In the genomic region with DNA sequence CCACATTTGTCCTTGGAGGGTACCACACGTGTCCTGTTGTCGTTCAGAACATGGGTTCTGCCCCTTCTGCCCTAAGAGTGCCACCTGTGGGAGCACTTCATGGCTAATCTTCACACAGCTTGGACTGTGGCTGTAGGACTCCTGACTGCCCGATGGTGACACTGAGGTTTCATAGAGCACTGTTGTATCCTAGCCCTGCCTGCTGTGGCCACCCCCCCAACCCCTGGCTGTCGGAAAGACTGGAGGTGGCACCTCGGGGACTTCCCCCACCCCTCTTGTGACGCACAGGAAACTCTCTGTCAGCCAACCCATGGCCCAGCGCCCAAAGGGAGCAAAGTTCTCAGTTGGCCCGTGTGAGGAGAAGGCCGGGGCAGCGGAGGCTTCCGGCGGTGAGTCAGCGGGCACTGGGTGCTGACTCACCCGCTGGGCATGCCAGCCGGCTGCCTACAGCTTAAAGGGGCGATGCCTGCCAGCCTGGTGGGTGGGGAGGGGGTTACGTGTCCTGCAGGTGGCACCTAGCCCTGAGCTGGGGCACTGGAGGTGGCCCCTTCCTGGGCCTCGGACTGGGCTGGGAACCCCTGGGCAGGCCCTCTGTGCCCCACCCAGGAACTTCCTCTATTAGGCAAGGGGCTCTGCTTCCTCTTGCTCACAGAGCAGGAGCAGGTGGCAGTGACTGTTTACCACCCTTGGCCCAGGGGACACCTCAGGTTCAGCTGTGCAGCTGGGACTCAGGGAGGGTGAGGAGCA, we compare ENCODE assay signal across 8 cellular contexts. TPM values are rescaled to one million over a fixed set of nuclear protein-coding genes. Genes with fewer than 3 reads are reported as not detected.
DNase-seq lines count a peak whose midpoint lies in the region; ATAC-seq and TF ChIP-seq lines count a peak whose summit lies in the region.

No MANE protein-coding gene starts in this region.

- no peaks in the 10 kb centered on the region for H3K36me3 ChIP-seq in kidney epithelial cell (ENCODE audit: control insufficient read depth, insufficient read depth, low read length)

- no peaks in the 10 kb centered on the region for H3K36me3 Mint-ChIP-seq in brain

- DNase-seq in Caki2 (ENCODE audit: low read depth) (peak; percentile 98), LoVo (ENCODE audit: low spot score) (peak; percentile 97), UCSD-AML1 (lab: John Stamatoyannopoulos, UW; ENCODE audit: unreplicated experiment) (peak; percentile 95), kidney epithelial cell (ENCODE audit: low read depth) (peak; percentile 88), NCI-H524 (lab: John Stamatoyannopoulos, UW) (no peak)
- peak; percentile 97 for DNase-seq in stimulated activated CD4-positive, alpha-beta T cell treated with anti-CD3 and anti-CD28 coated beads, Interleukin-2, amount 100 ng/mL, for 4 hours (ENCODE audit: low read depth)

- peaks cover 8% of the 10 kb centered on the region for H3K27me3 Mint-ChIP-seq in brain

- no peaks in the 10 kb centered on the region for H3K27me3 ChIP-seq in kidney epithelial cell (ENCODE audit: control insufficient read depth, insufficient read depth, low read length)

- TF ChIP-seq CTCF in brain (conservative IDR thresholded peaks at IDR 0.05) (no peak), kidney epithelial cell (IDR thresholded peaks at IDR 0.05; ENCODE audit: insufficient read depth, low read length, poor library complexity, severe bottlenecking) (no peak)

- in situ Hi-C loops in Caki2 (cut with HindIII; ENCODE audit: low pct_unique_long_range_greater_than_20kb, low sequenced_read_pairs) = no loop called here

- peaks cover 45% of the 10 kb centered on the region for H3K4me1 Mint-ChIP-seq in brain

- peaks cover 0 to 19% (median 8%) of the 10 kb centered on the region in 5 experiments for H3K9me3 Mint-ChIP-seq in brain

- ATAC-seq in GM21619 (IDR thresholded peaks at IDR 0.05; ENCODE audit: unreplicated experiment) = peak; percentile 27

- no peak overlapping the region for H3K4me3 ChIP-seq in kidney epithelial cell (ENCODE audit: low read depth, low read length)

- peak overlapping the region in 4 of 5 experiments; percentile 27 to 94 (median 81) for H3K27ac Mint-ChIP-seq in brain

- peak overlapping the region in 4 of 5 experiments; percentile 38 to 98 (median 95) for H3K4me3 Mint-ChIP-seq in brain

RNA-seq across cellular contexts. Expression of a gene that starts 3.4 kb away (rescaled TPM):
- 24.6 and 28.6 TPM in 2 replicates for total RNA-seq in Caki2 (2014; rRNA removed; shearing (Covaris generic); ENCODE audit: low replicate concordance)
- 19.0 TPM for polyA plus RNA-seq in brain (ENCODE audit: insufficient read depth, low read depth, low replicate concordance)
- total RNA-seq in kidney epithelial cell = 29.2 and 39.2 TPM in 2 replicates

RNA-seq across cellular contexts. Expression of a gene that starts 34.7 kb away (rescaled TPM):
- 0.10 TPM in 1 of 2 replicates, not detected in the other for total RNA-seq in Caki2 (2014; rRNA removed; shearing (Covaris generic); ENCODE audit: low replicate concordance)
- 19.6 TPM for polyA plus RNA-seq in brain (ENCODE audit: insufficient read depth, low read depth, low replicate concordance)
- total RNA-seq in kidney epithelial cell = 15.2 and 16.8 TPM in 2 replicates

Comparison
In these comparisons a context has a peak if more than half of its experiments do, and no peak if none do; other contexts are left out.
1. DNase-seq: peak in Caki2 (single experiment), LoVo (single experiment), UCSD-AML1 (single experiment), kidney epithelial cell (single experiment) and stimulated activated CD4-positive, alpha-beta T cell treated with anti-CD3 and anti-CD28 coated beads, Interleukin-2, amount 100 ng/mL, for 4 hours (single experiment); none in NCI-H524 (0 of 2).
2. RNA of a gene that starts 34.7 kb away (total RNA-seq): 15.2 to 16.8 TPM in kidney epithelial cell; 0.10 TPM in Caki2; every median in the first group is over 10 times any median in the second.